Comparison of ENCODE assay signal across 1 cellular context in the genomic region with DNA sequence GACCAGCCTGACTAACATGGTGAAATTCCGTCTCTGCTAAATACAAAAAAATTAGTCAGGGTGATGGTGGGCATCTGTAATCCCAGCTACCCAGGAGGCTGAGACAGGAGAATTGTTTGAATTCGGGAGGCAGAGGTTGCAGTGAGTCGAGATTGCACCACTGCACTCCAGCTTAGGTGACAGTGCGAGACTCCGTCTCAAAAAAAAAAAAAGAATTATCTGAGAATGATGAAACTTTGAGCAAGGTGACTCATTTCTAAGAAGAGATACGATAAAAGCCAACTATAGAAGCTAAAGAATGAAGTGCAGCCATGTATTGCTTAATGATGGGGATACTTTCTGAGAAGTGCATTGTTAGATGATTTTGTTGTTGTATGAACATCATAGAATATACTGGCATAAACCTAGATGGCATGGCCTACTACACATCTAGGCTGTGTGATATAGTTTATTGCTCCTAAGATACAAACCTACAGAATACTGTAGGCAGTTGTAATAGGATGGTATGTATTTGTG.
A peak's percentile ranks its signal among the peaks of the same experiment; 100 is the strongest.
TF ChIP-seq lines count a peak whose summit lies in the region.

No MANE protein-coding gene starts in this region.

TF ChIP-seq in HepG2, 621 proteins besides CTCF, POLR2A, EP300 and RAD21 (continued from another document):
- TF ChIP-seq, protein P1, sequence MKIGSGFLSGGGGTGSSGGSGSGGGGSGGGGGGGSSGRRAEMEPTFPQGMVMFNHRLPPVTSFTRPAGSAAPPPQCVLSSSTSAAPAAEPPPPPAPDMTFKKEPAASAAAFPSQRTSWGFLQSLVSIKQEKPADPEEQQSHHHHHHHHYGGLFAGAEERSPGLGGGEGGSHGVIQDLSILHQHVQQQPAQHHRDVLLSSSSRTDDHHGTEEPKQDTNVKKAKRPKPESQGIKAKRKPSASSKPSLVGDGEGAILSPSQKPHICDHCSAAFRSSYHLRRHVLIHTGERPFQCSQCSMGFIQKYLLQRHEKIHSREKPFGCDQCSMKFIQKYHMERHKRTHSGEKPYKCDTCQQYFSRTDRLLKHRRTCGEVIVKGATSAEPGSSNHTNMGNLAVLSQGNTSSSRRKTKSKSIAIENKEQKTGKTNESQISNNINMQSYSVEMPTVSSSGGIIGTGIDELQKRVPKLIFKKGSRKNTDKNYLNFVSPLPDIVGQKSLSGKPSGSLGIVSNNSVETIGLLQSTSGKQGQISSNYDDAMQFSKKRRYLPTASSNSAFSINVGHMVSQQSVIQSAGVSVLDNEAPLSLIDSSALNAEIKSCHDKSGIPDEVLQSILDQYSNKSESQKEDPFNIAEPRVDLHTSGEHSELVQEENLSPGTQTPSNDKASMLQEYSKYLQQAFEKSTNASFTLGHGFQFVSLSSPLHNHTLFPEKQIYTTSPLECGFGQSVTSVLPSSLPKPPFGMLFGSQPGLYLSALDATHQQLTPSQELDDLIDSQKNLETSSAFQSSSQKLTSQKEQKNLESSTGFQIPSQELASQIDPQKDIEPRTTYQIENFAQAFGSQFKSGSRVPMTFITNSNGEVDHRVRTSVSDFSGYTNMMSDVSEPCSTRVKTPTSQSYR (CRISPR knock-in tag; IDR thresholded peaks at IDR 0.05; ENCODE audit: borderline replicate concordance): no peak
- TF ChIP-seq EEA1 (CRISPR knock-in tag; IDR thresholded peaks at IDR 0.05; ENCODE audit: borderline replicate concordance) (no peak), SMAD9 (CRISPR knock-in tag; IDR thresholded peaks at IDR 0.05) (no peak), ATF4 (CRISPR knock-in tag; IDR thresholded peaks at IDR 0.05) (0 out of 4 replicates have a peak, but pooled peaks of 1 of the 2 experiments have one; percentile 30), ZNF451 (CRISPR knock-in tag; IDR thresholded peaks at IDR 0.05) (no peak), FOSL2 (CRISPR knock-in tag; IDR thresholded peaks at IDR 0.05) (peak; percentile 21; the same call in 1 of the 2 replicates), MAFG (CRISPR knock-in tag; IDR thresholded peaks at IDR 0.05) (no peak), ZNF326 (CRISPR knock-in tag; IDR thresholded peaks at IDR 0.05; ENCODE audit: borderline replicate concordance) (no peak), KDM6A (CRISPR knock-in tag; IDR thresholded peaks at IDR 0.05; ENCODE audit: low read depth) (no peak)
